ENCODE assay signal across 18 cellular contexts in genomic region chr5:180111273-180111695, GRCh38.
"Had no signal": no experiment of that assay in that cellular context is flagged by ENCODE, and none has a peak within 500 bp of the region (broad histone marks: within the 10 kb centered on the region; RNA-seq: fewer than 3 reads in every experiment).

No MANE protein-coding gene starts in this region.

- H3K4me3 Mint-ChIP-seq: activated B cell treated with CpG ODN at 0.5 μM for 24 hours; activated CD4-positive, alpha-beta T cell treated with anti-CD3 and anti-CD28 coated beads, Interleukin-2, amount 10 ng/mL, durations not matched to agents 24 days and 14 days; activated CD8-positive, alpha-beta T cell treated with anti-CD3 and anti-CD28 coated beads for 36 hours; activated T-cell treated with anti-CD3 and anti-CD28 coated beads, Interleukin-2, amount 50 U/mL, for 4 hours; effector memory CD8-positive, alpha-beta T cell; stimulated activated naive B cell treated with anti-CD40 and anti-IgM and Interleukin-4, amounts not matched to agents 10 μg/mL and 1 μg/mL and 100 μg/mL, for 72 hours; T-cell had no signal

- ATAC-seq: activated CD8-positive, alpha-beta T cell treated with anti-CD3 and anti-CD28 coated beads for 36 hours; activated naive CD4-positive, alpha-beta T cell treated with anti-CD3 and anti-CD28 coated beads, Interleukin-2, amount 50 U/mL, for 72 hours; activated T-cell treated with anti-CD3 and anti-CD28 coated beads, Interleukin-2, amount 50 U/mL, for 4 hours; effector memory CD8-positive, alpha-beta T cell; left lung; psoas muscle; right cardiac atrium; SK-N-SH treated with all-trans-retinoic acid at 6 μM for 48 hours; stimulated activated naive B cell treated with anti-CD40 and anti-IgM and Interleukin-4, amounts not matched to agents 10 μg/mL and 1 μg/mL and 100 μg/mL, for 72 hours; T-cell had no signal

- H3K27me3 Mint-ChIP-seq: activated B cell treated with CpG ODN at 0.5 μM for 24 hours; activated CD4-positive, alpha-beta T cell treated with anti-CD3 and anti-CD28 coated beads, Interleukin-2, amount 10 ng/mL, durations not matched to agents 24 days and 14 days had no signal

- H3K4me1 Mint-ChIP-seq: activated B cell treated with CpG ODN at 0.5 μM for 24 hours; activated CD4-positive, alpha-beta T cell treated with anti-CD3 and anti-CD28 coated beads, Interleukin-2, amount 10 ng/mL, durations not matched to agents 24 days and 14 days; stimulated activated naive B cell treated with anti-CD40 and anti-IgM and Interleukin-4, amounts not matched to agents 10 μg/mL and 1 μg/mL and 100 μg/mL, for 72 hours; T-cell had no signal

- H3K36me3 Mint-ChIP-seq: T-cell had no signal

- H3K27ac Mint-ChIP-seq: activated B cell treated with CpG ODN at 0.5 μM for 24 hours; activated CD4-positive, alpha-beta T cell treated with anti-CD3 and anti-CD28 coated beads, Interleukin-2, amount 10 ng/mL, durations not matched to agents 24 days and 14 days; activated CD8-positive, alpha-beta T cell treated with anti-CD3 and anti-CD28 coated beads for 36 hours; activated naive CD4-positive, alpha-beta T cell treated with anti-CD3 and anti-CD28 coated beads, Interleukin-2, amount 50 U/mL, for 72 hours; effector memory CD8-positive, alpha-beta T cell; stimulated activated naive B cell treated with anti-CD40 and anti-IgM and Interleukin-4, amounts not matched to agents 10 μg/mL and 1 μg/mL and 100 μg/mL, for 72 hours; T-cell had no signal

- DNase-seq: activated B cell treated with CpG ODN at 0.5 μM for 24 hours; activated CD4-positive, alpha-beta T cell treated with anti-CD3 and anti-CD28 coated beads, Interleukin-2, amount 10 ng/mL, durations not matched to agents 24 days and 14 days; activated CD8-positive, alpha-beta T cell treated with anti-CD3 and anti-CD28 coated beads for 36 hours; activated T-cell treated with anti-CD3 and anti-CD28 coated beads, Interleukin-2, amount 50 U/mL, for 4 hours; amniotic stem cell; dermis blood vessel endothelial cell; effector memory CD8-positive, alpha-beta T cell; mammary epithelial cell; right cardiac atrium; stimulated activated CD4-positive, alpha-beta T cell treated with anti-CD3 and anti-CD28 coated beads, Interleukin-4, amount 100 ng/mL, for 4 hours; stimulated activated naive B cell treated with anti-CD40 and anti-IgM and Interleukin-4, amounts not matched to agents 10 μg/mL and 1 μg/mL and 100 μg/mL, for 72 hours; T-cell had no signal

- H3K27ac ChIP-seq: left lung, psoas muscle, thoracic aorta had no signal

- H3K4me1 ChIP-seq: left lung, psoas muscle had no signal

- H3K36me3 ChIP-seq: left lung, thoracic aorta had no signal

- H3K4me3 ChIP-seq: left lung, psoas muscle, smooth muscle cell, thoracic aorta had no signal
